Comparison of ENCODE assay signal across 15 cellular contexts in genomic region chr1:153374077-153374476, GRCh38. TPM values are rescaled to one million over a fixed set of nuclear protein-coding genes. Genes with fewer than 3 reads are reported as not detected.
DNase-seq lines count a peak whose midpoint lies in the region; ATAC-seq lines count a peak whose summit lies in the region.
"Had no signal": no experiment of that assay in that cellular context is flagged by ENCODE, and none has a peak within 500 bp of the region (broad histone marks: within the 10 kb centered on the region; RNA-seq: fewer than 3 reads in every experiment).

No MANE protein-coding gene starts in this region.

- peak; percentile 65 to 67 for DNase-seq in NOMO-1 (lab: John Stamatoyannopoulos, UW; ENCODE audit: unreplicated experiment in 2 of 2)
- DNase-seq in NOMO-1 treated with dmso at 0.1 percent for 144 hours (lab: John Stamatoyannopoulos, UW; ENCODE audit: unreplicated experiment): no peak
- DNase-seq in NOMO-1 treated with DMSO at 0.1 percent for 48 hours (lab: John Stamatoyannopoulos, UW; ENCODE audit: unreplicated experiment): peak; percentile 75
- peak; percentile 38 for DNase-seq in renal cortical epithelial cell (ENCODE audit: low read depth)
- DNase-seq: DMS153, GOT3, NCI-H1092, NCI-H345, NCI-H526 treated with DMSO at 0.1 percent for 48 hours had no signal

- H3K27ac ChIP-seq in esophagus (ENCODE audit: low read depth in 2 of 2, low read length in 1 of 2): peak overlapping the region; percentile 65 to 91
- H3K27ac ChIP-seq: 22Rv1, BLaER1 had no signal

- no peaks in the 10 kb centered on the region for H3K36me3 ChIP-seq in esophagus (ENCODE audit: control insufficient read depth in 2 of 2, insufficient read depth in 2 of 2, low read length in 1 of 2)
- H3K36me3 ChIP-seq: BLaER1 had no signal

- no peaks in the 10 kb centered on the region for H3K27me3 ChIP-seq in esophagus (ENCODE audit: control insufficient read depth in 1 of 2, insufficient read depth in 2 of 2, low read length in 2 of 2)
- H3K27me3 ChIP-seq: BLaER1 had no signal

- no peak overlapping the region for H3K4me3 ChIP-seq in esophagus (ENCODE audit: low read depth in 1 of 2, low read length in 2 of 2)
- H3K4me3 ChIP-seq: BLaER1 had no signal

- H3K4me1 ChIP-seq in esophagus (ENCODE audit: control insufficient read depth in 2 of 2, insufficient read depth in 2 of 2, low read length in 1 of 2): peaks cover 0 to 7% of the 10 kb centered on the region in 2 donors
- H3K4me1 ChIP-seq: BLaER1 had no signal

- no peaks in the 10 kb centered on the region for H3K9me3 ChIP-seq in esophagus (ENCODE audit: control insufficient read depth in 2 of 2, insufficient read depth in 1 of 2, low read depth in 1 of 2, low read length in 1 of 2)
- H3K9me3 ChIP-seq: BLaER1 had no signal

- 41 to 60% methylated on average over 2 of the region's 2 CpGs for WGBS in esophagus, 2 donors

- ATAC-seq in GM19324 (IDR thresholded peaks at IDR 0.05; ENCODE audit: low FRiP score, unreplicated experiment): no peak
- ATAC-seq in GM19023 (IDR thresholded peaks at IDR 0.05; ENCODE audit: unreplicated experiment): no peak
- no peak for ATAC-seq in GM21367 (IDR thresholded peaks at IDR 0.05; ENCODE audit: unreplicated experiment)

RNA-seq across cellular contexts. Expression of gene S100A12, which starts 1.3 kb away (rescaled TPM):
- 100 to 1,000 TPM in 1 of 2 donors, 10 to 100 TPM in 1; 67.2 to 222 TPM for polyA plus RNA-seq in esophagus
- total RNA-seq in renal cortical epithelial cell: not detected in 2 replicates

RNA-seq across cellular contexts. Expression of gene S100A9, which starts 16.4 kb away (rescaled TPM):
- polyA plus RNA-seq in esophagus: over 10,000 TPM; 47,233 to 60,368 TPM
- total RNA-seq in renal cortical epithelial cell: 0.70 and 25.0 TPM in 2 replicates

RNA-seq across cellular contexts. Expression of gene S100A8, which starts 16.8 kb away (rescaled TPM):
- polyA plus RNA-seq in esophagus: over 10,000 TPM; 44,360 to 65,887 TPM
- total RNA-seq in renal cortical epithelial cell: not detected in 2 replicates

RNA-seq across cellular contexts. Expression of gene PGLYRP4, which starts 25.4 kb away (rescaled TPM):
- polyA plus RNA-seq in esophagus: 1 to 10 TPM; 3.1 to 3.3 TPM
- not detected in 2 replicates for total RNA-seq in renal cortical epithelial cell

RNA-seq across cellular contexts. Expression of gene S100A7A, which starts 42.2 kb away (rescaled TPM):
- polyA plus RNA-seq in esophagus: 1 to 10 TPM in 1 of 2 donors, under 1 TPM in 1; 0.02 to 1.3 TPM
- not detected in 2 replicates for total RNA-seq in renal cortical epithelial cell
